ENCODE assay signal across 1 cellular context in the genomic region with DNA sequence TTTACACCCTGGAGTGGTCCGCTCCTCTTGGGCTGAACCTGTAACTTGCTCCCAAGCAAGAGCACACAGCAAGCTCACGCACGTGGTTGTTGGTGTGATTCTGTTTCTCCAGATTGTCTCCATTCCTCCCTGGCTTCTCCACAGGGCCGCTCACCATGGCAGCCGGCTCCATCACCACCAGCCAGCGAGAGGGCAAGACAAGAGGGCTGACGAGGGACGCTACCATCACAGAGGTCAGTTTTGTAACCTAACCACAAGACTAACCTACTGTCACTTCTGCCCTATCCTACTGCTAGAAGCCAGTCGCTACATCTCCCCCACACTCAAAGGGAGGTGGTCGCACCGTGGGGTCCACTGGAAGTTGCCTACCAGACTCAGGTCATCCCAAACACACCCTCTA.
A peak's percentile ranks its signal among the peaks of the same experiment; 100 is the strongest.
TF ChIP-seq lines count a peak whose summit lies in the region.

No MANE protein-coding gene starts in this region.

TF ChIP-seq in K562, 482 proteins besides CTCF, POLR2A, EP300 and RAD21:
- TF ChIP-seq SUPT5H (IDR thresholded peaks at IDR 0.05), result peak; percentile 8; the same call in 1 of the 2 replicates
- peak; percentile 56 for TF ChIP-seq POLR2G (IDR thresholded peaks at IDR 0.05; ENCODE audit: low read depth, low read length)
- 0 out of 2 replicates have a peak, but pooled peaks have one; percentile 21 for TF ChIP-seq HMGXB4 (CRISPR knock-in tag; IDR thresholded peaks at IDR 0.05)
- TF ChIP-seq FOXA3 (CRISPR knock-in tag; conservative IDR thresholded peaks at IDR 0.05 in 1 of 2, IDR thresholded peaks at IDR 0.05 in 1 of 2), result 0 out of 4 replicates have a peak, but pooled peaks of 1 of the 2 experiments have one; percentile 44
- no peak for TF ChIP-seq NUFIP1 (IDR thresholded peaks at IDR 0.05; ENCODE audit: partially characterized antibody)
